ENCODE assay signal across 26 cellular contexts in genomic region chr11:78161346-78161745, GRCh38.
"Had no signal": no experiment of that assay in that cellular context is flagged by ENCODE, and none has a peak within 500 bp of the region (broad histone marks: within the 10 kb centered on the region; RNA-seq: fewer than 3 reads in every experiment).

No MANE protein-coding gene starts in this region.

- H3K27me3 ChIP-seq: adrenal gland, cardiac muscle cell, colonic mucosa, dorsolateral prefrontal cortex, gastroesophageal sphincter, hepatocyte, testis, upper lobe of right lung had no signal

- H3K36me3 ChIP-seq: adrenal gland, cardiac muscle cell, colonic mucosa, gastroesophageal sphincter, upper lobe of right lung had no signal

- H2AFZ ChIP-seq: hepatocyte had no signal

- H3K4me1 ChIP-seq: colonic mucosa, upper lobe of right lung had no signal

- DNase-seq: activated CD4-positive, alpha-beta T cell treated with anti-CD3 and anti-CD28 coated beads for 48 hours; activated CD4-positive, alpha-beta T cell treated with anti-CD3 and anti-CD28 coated beads, Interleukin-2, amount 50 U/mL, for 48 hours; activated CD8-positive, alpha-beta memory T cell treated with anti-CD3 and anti-CD28 coated beads for 24 hours; activated effector memory CD4-positive, alpha-beta T cell treated with anti-CD3 and anti-CD28 coated beads, Interleukin-2, amount 50 U/mL, for 16 hours; activated naive CD4-positive, alpha-beta T cell treated with anti-CD3 and anti-CD28 coated beads for 36 hours; activated naive CD8-positive, alpha-beta T cell treated with anti-CD3 and anti-CD28 coated beads for 36 hours; cerebellar nuclear complex; colonic mucosa; effector memory CD8-positive, alpha-beta T cell; erythroblast; midbrain; small intestine; stimulated activated CD4-positive, alpha-beta T cell treated with anti-CD3 and anti-CD28 coated beads, Interleukin-1b, Interleukin-23, amount 100 ng/mL, for 48 hours; stimulated activated CD4-positive, alpha-beta T cell treated with anti-CD3 and anti-CD28 coated beads, Interleukin-4, amount 100 ng/mL, for 4 hours; stimulated activated CD8-positive, alpha-beta memory T cell treated with anti-CD3 and anti-CD28 coated beads, Interleukin-4, amount 100 ng/mL, for 48 hours; stimulated activated naive B cell treated with anti-CD40 and anti-IgM and Interleukin-4, amounts not matched to agents 10 μg/mL and 1 μg/mL and 100 μg/mL, for 72 hours; T-helper 1 cell; upper lobe of right lung had no signal

- H3K4me2 ChIP-seq: hepatocyte had no signal

- H3K27ac ChIP-seq: adrenal gland, cardiac muscle cell, colonic mucosa, dorsolateral prefrontal cortex, hepatocyte, testis, upper lobe of right lung, VCaP had no signal

- H3K4me3 ChIP-seq: adrenal gland, cardiac muscle cell, colonic mucosa, dorsolateral prefrontal cortex, gastroesophageal sphincter, hepatocyte, testis, upper lobe of right lung had no signal

- H3K9me3 ChIP-seq: adrenal gland, colonic mucosa, gastroesophageal sphincter, testis, upper lobe of right lung had no signal

- ATAC-seq: effector memory CD8-positive, alpha-beta T cell; left colon; stimulated activated naive B cell treated with anti-CD40 and anti-IgM and Interleukin-4, amounts not matched to agents 10 μg/mL and 1 μg/mL and 100 μg/mL, for 72 hours; upper lobe of right lung had no signal
